26 cellular contexts compared by ENCODE assay signal in the genomic region with DNA sequence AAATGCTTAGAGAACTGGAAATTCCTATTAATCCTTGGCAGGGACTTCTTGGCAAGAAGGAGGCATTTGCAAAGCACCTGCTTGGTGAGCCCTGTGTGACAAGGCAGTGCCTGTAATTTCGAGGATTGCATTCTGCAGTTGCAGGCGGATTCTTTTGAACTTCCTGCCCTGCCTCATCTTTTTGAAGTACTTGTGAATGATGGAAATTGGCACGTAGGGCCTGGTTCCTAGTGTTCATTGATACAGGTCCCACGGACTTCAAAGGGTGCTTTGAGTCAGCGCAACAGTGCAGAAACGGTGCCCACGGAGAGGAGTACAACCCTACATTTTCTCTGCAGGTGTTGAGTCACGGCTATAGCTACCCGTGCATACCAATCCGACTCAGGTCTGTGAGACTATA. TPM values are rescaled to one million over a fixed set of nuclear protein-coding genes. Genes with fewer than 3 reads are reported as not detected.
DNase-seq lines count a peak whose midpoint lies in the region; ATAC-seq and TF ChIP-seq lines count a peak whose summit lies in the region.
"Had no signal": no experiment of that assay in that cellular context is flagged by ENCODE, and none has a peak within 500 bp of the region (broad histone marks: within the 10 kb centered on the region; RNA-seq: fewer than 3 reads in every experiment).

No MANE protein-coding gene starts in this region.

- H3K27me3 Mint-ChIP-seq in activated CD8-positive, alpha-beta memory T cell treated with anti-CD3 and anti-CD28 coated beads, Interleukin-2, amount 10 ng/mL, durations not matched to agents 7 days and 5 days: peaks cover 32% of the 10 kb centered on the region
- peaks cover 4% of the 10 kb centered on the region for H3K27me3 Mint-ChIP-seq in brain

- H3K27me3 ChIP-seq in lung (ENCODE audit: control insufficient read depth, insufficient read depth) (no peaks in the 10 kb centered on the region), uterus (no peaks in the 10 kb centered on the region), ovary (no peaks in the 10 kb centered on the region)
- H3K27me3 ChIP-seq: thyroid gland had no signal

- no peaks in the 10 kb centered on the region for H3K36me3 Mint-ChIP-seq in activated CD8-positive, alpha-beta memory T cell treated with anti-CD3 and anti-CD28 coated beads, Interleukin-2, amount 10 ng/mL, durations not matched to agents 7 days and 5 days
- peaks cover 40% of the 10 kb centered on the region for H3K36me3 Mint-ChIP-seq in brain

- DNase-seq in activated CD8-positive, alpha-beta memory T cell treated with anti-CD3 and anti-CD28 coated beads for 24 hours: peak; percentile 35
- DNase-seq in activated CD8-positive, alpha-beta memory T cell treated with anti-CD3 and anti-CD28 coated beads, Interleukin-2, amount 10 ng/mL, durations not matched to agents 7 days and 5 days: no peak
- DNase-seq in lung (ENCODE audit: low spot score) (no peak), uterus (no peak), ovary (no peak), NCI-H1694 (lab: John Stamatoyannopoulos, UW) (no peak), HCEC 1CT (no peak)
- DNase-seq: activated B cell treated with CpG ODN at 0.5 μM for 24 hours; activated CD4-positive, alpha-beta T cell treated with anti-CD3 and anti-CD28 coated beads, Interleukin-2, amount 50 U/mL, for 48 hours; activated gamma-delta T cell; activated naive CD8-positive, alpha-beta T cell treated with anti-CD3 and anti-CD28 coated beads, Interleukin-2, amount 50 U/mL, for 24 hours; activated T-cell treated with anti-CD3 and anti-CD28 coated beads for 4 hours; brain microvascular endothelial cell; cortex of kidney; DND-41; GOT3; heart left ventricle; IMR-90; NCI-H1417 treated with DMSO at 0.1 percent for 48 hours; stimulated activated CD4-positive, alpha-beta T cell treated with anti-CD3 and anti-CD28 coated beads, Interleukin-12 subunit alpha, Interleukin-12 subunit beta, amount 100 ng/mL, for 4 hours; T1000 had no signal

- WGBS in lung, 2 donors: 48 to 60% methylated on average over 10 of the region's 10 CpGs
- WGBS in ovary, 3 donors: 77 to 78% (median 78%) methylated on average over 10 of the region's 10 CpGs

- H3K9me3 ChIP-seq in lung (ENCODE audit: control insufficient read depth in 2 of 2, insufficient read depth in 1 of 2, low read length in 1 of 2) (no peaks in the 10 kb centered on the region), uterus (no peaks in the 10 kb centered on the region), ovary (no peaks in the 10 kb centered on the region)
- H3K9me3 ChIP-seq: heart left ventricle, thyroid gland had no signal

- H3K4me3 Mint-ChIP-seq in activated CD8-positive, alpha-beta memory T cell treated with anti-CD3 and anti-CD28 coated beads, Interleukin-2, amount 10 ng/mL, durations not matched to agents 7 days and 5 days: no peak overlapping the region
- peak overlapping the region in 4 of 5 experiments; percentile 12 to 46 (median 35) for H3K4me3 Mint-ChIP-seq in brain
- H3K4me3 Mint-ChIP-seq: activated B cell treated with CpG ODN at 0.5 μM for 24 hours; activated naive CD8-positive, alpha-beta T cell treated with anti-CD3 and anti-CD28 coated beads, Interleukin-2, amount 50 U/mL, for 24 hours; B cell; stimulated activated naive CD8-positive, alpha-beta T cell treated with anti-CD3 and anti-CD28 coated beads, Interleukin-15, Interleukin-2, amounts not matched to agents 100 ng/mL and 50 ng/mL, for 24 hours had no signal

- H3K27ac ChIP-seq in lung (ENCODE audit: low read depth in 1 of 2, low read length in 1 of 2) (peak overlapping the region in 1 of 2 donors; percentile 22), uterus (peak overlapping the region; percentile 37 to 64), ovary (no peak overlapping the region)
- H3K27ac ChIP-seq: brain microvascular endothelial cell, heart left ventricle, thyroid gland had no signal

- no peak for TF ChIP-seq EP300 in ovary (IDR thresholded peaks at IDR 0.05)

- H3K4me3 ChIP-seq in lung (no peak overlapping the region), uterus (no peak overlapping the region), ovary (no peak overlapping the region)
- H3K4me3 ChIP-seq: heart left ventricle, thyroid gland had no signal

- H3K36me3 ChIP-seq in lung (ENCODE audit: control insufficient read depth in 2 of 2, insufficient read depth in 2 of 2, low read length in 2 of 2): no peaks in the 10 kb centered on the region
- no peaks in the 10 kb centered on the region for H3K36me3 ChIP-seq in uterus
- H3K36me3 ChIP-seq in ovary: no peaks in the 10 kb centered on the region
- H3K36me3 ChIP-seq: brain microvascular endothelial cell, heart left ventricle, thyroid gland had no signal

- no peak for ATAC-seq in activated CD8-positive, alpha-beta memory T cell treated with anti-CD3 and anti-CD28 coated beads, Interleukin-2, amount 10 ng/mL, durations not matched to agents 7 days and 5 days
- ATAC-seq in lung (ENCODE audit: insufficient read depth, low FRiP score): peak; percentile 34

- intact Hi-C loops in uterus (cut with DNase I; ENCODE audit: low total_unique reads): no loop called here
- intact Hi-C loops in ovary (cut with DNase I): no loop called here

- CTCF ChIA-PET in activated CD8-positive, alpha-beta memory T cell treated with anti-CD3 and anti-CD28 coated beads, Interleukin-2, amount 10 ng/mL, durations not matched to agents 7 days and 5 days (lab: Charles Lee): no interaction called here

- no peak overlapping the region for H3K27ac Mint-ChIP-seq in activated CD8-positive, alpha-beta memory T cell treated with anti-CD3 and anti-CD28 coated beads, Interleukin-2, amount 10 ng/mL, durations not matched to agents 7 days and 5 days
- peak overlapping the region in 3 of 5 experiments; percentile 6 to 73 (median 37) for H3K27ac Mint-ChIP-seq in brain
- H3K27ac Mint-ChIP-seq: activated B cell treated with CpG ODN at 0.5 μM for 24 hours; activated naive CD8-positive, alpha-beta T cell treated with anti-CD3 and anti-CD28 coated beads, Interleukin-2, amount 50 U/mL, for 24 hours; B cell; stimulated activated naive CD8-positive, alpha-beta T cell treated with anti-CD3 and anti-CD28 coated beads, Interleukin-15, Interleukin-2, amounts not matched to agents 100 ng/mL and 50 ng/mL, for 24 hours had no signal

- H3K4me1 Mint-ChIP-seq in activated CD8-positive, alpha-beta memory T cell treated with anti-CD3 and anti-CD28 coated beads, Interleukin-2, amount 10 ng/mL, durations not matched to agents 7 days and 5 days: no peaks in the 10 kb centered on the region
- peaks cover 75% of the 10 kb centered on the region for H3K4me1 Mint-ChIP-seq in brain
- H3K4me1 Mint-ChIP-seq: activated B cell treated with CpG ODN at 0.5 μM for 24 hours; activated naive CD8-positive, alpha-beta T cell treated with anti-CD3 and anti-CD28 coated beads, Interleukin-2, amount 50 U/mL, for 24 hours had no signal

- TF ChIP-seq POLR2A in uterus (IDR thresholded peaks at IDR 0.05) (no peak), ovary (IDR thresholded peaks at IDR 0.05) (no peak)

- H3K4me1 ChIP-seq in lung (ENCODE audit: control insufficient read depth in 2 of 2, insufficient read depth in 2 of 2, low read length in 2 of 2): peaks cover 4 to 6% of the 10 kb centered on the region in 2 donors
- H3K4me1 ChIP-seq in uterus: peaks cover under 1 to 8% of the 10 kb centered on the region in 2 donors
- peaks cover 3% of the 10 kb centered on the region for H3K4me1 ChIP-seq in ovary (ENCODE audit: insufficient read depth)

- H3K9me3 Mint-ChIP-seq in activated CD8-positive, alpha-beta memory T cell treated with anti-CD3 and anti-CD28 coated beads, Interleukin-2, amount 10 ng/mL, durations not matched to agents 7 days and 5 days (ENCODE audit: low read depth): no peaks in the 10 kb centered on the region
- H3K9me3 Mint-ChIP-seq in brain: peaks cover 4 to 12% (median 8%) of the 10 kb centered on the region in 5 experiments
- H3K9me3 Mint-ChIP-seq: activated naive CD8-positive, alpha-beta T cell treated with anti-CD3 and anti-CD28 coated beads, Interleukin-2, amount 50 U/mL, for 24 hours; stimulated activated naive CD8-positive, alpha-beta T cell treated with anti-CD3 and anti-CD28 coated beads, Interleukin-15, Interleukin-2, amounts not matched to agents 100 ng/mL and 50 ng/mL, for 24 hours had no signal

- no peak for TF ChIP-seq CTCF in brain (conservative IDR thresholded peaks at IDR 0.05)
- no peak for TF ChIP-seq CTCF in lung (IDR thresholded peaks at IDR 0.05; ENCODE audit: control extremely low read depth, extremely low read depth)
- no peak for TF ChIP-seq CTCF in uterus (IDR thresholded peaks at IDR 0.05)
- no peak for TF ChIP-seq CTCF in ovary (IDR thresholded peaks at IDR 0.05)

RNA-seq across cellular contexts. Expression of a gene that starts 6.4 kb away (rescaled TPM):
- total RNA-seq in activated CD8-positive, alpha-beta memory T cell treated with anti-CD3 and anti-CD28 coated beads, Interleukin-2, amount 10 ng/mL, durations not matched to agents 7 days and 5 days: under 1 TPM in 1 of 2 experiments, not detected in 1; 0.28 TPM
- polyA plus RNA-seq in brain (ENCODE audit: insufficient read depth, low read depth, low replicate concordance) (10.6 TPM), lung (under 1 TPM; 0.27 to 0.33 TPM), ovary (1 to 10 TPM in 1 of 2 donors, under 1 TPM in 1; 0.38 to 1.8 TPM)
- total RNA-seq in lung (1 to 10 TPM; 2.4 TPM), uterus (1 to 10 TPM; 1.5 to 8.8 (median 4.6) TPM), ovary (1 to 10 TPM in 4 of 7 donors, under 1 TPM in 3; under 0.01 to 4.9 (median 1.6) TPM)
- total RNA-seq: MCF 10A had no signal

Comparison
In these comparisons a context has a peak if more than half of its experiments do, and no peak if none do; other contexts are left out.
1. H3K27ac ChIP-seq: peak in uterus (2 of 2); none in ovary (0 of 2).